28 cellular contexts compared by ENCODE assay signal in genomic region chr5:61549530-61549929, GRCh38.
"Had no signal": no experiment of that assay in that cellular context is flagged by ENCODE, and none has a peak within 500 bp of the region (broad histone marks: within the 10 kb centered on the region; RNA-seq: fewer than 3 reads in every experiment).

No MANE protein-coding gene starts in this region.

- H3K4me1 Mint-ChIP-seq: naive thymus-derived CD4-positive, alpha-beta T cell; stimulated activated effector memory CD8-positive, alpha-beta T cell treated with anti-CD3 and anti-CD28 coated beads, Interleukin-12 subunit alpha, Interleukin-12 subunit beta, amount 100 ng/mL, for 72 hours; stimulated activated naive B cell treated with anti-CD40 and anti-IgM and Interleukin-4, amounts not matched to agents 10 μg/mL and 1 μg/mL and 100 μg/mL, for 72 hours had no signal

- H3K4me1 ChIP-seq: neural progenitor cell, parathyroid adenoma, psoas muscle, right lobe of liver, tibial artery, transverse colon, upper lobe of right lung, uterus had no signal

- H3K27me3 Mint-ChIP-seq: naive thymus-derived CD4-positive, alpha-beta T cell; natural killer cell treated with Interleukin-12 subunit alpha and Interleukin-12 subunit beta and Interleukin-15 and Interleukin-18, amount 100 ng/mL, for 72 hours; progenitor cell of endocrine pancreas; stimulated activated naive B cell treated with anti-CD40 and anti-IgM and Interleukin-4, amounts not matched to agents 10 μg/mL and 1 μg/mL and 100 μg/mL, for 72 hours; stimulated activated naive CD8-positive, alpha-beta T cell treated with anti-CD3 and anti-CD28 coated beads, Interleukin-15, Interleukin-2, amounts not matched to agents 100 ng/mL and 50 ng/mL, for 24 hours; type B pancreatic cell had no signal

- H3K4me3 ChIP-seq: neural progenitor cell, ovary, psoas muscle, right lobe of liver, sigmoid colon, stomach, thoracic aorta, tibial artery, transverse colon, upper lobe of right lung, uterus had no signal

- H3K36me3 ChIP-seq: ovary, thoracic aorta, uterus had no signal

- H3K9ac ChIP-seq: neural progenitor cell, parathyroid adenoma had no signal

- ATAC-seq: naive thymus-derived CD4-positive, alpha-beta T cell; natural killer cell treated with Interleukin-12 subunit alpha and Interleukin-12 subunit beta and Interleukin-15 and Interleukin-18, amount 100 ng/mL, for 72 hours; psoas muscle; right cardiac atrium; right lobe of liver; stimulated activated effector memory CD8-positive, alpha-beta T cell treated with anti-CD3 and anti-CD28 coated beads, Interleukin-12 subunit alpha, Interleukin-12 subunit beta, amount 100 ng/mL, for 72 hours; stimulated activated naive B cell treated with anti-CD40 and anti-IgM and Interleukin-4, amounts not matched to agents 10 μg/mL and 1 μg/mL and 100 μg/mL, for 72 hours; upper lobe of right lung had no signal

- H3K27ac ChIP-seq: neural progenitor cell, ovary, parathyroid adenoma, psoas muscle, right lobe of liver, sigmoid colon, stomach, thoracic aorta, tibial artery, transverse colon, upper lobe of right lung, uterus had no signal

- H3K4me3 Mint-ChIP-seq: naive thymus-derived CD4-positive, alpha-beta T cell; natural killer cell treated with Interleukin-12 subunit alpha and Interleukin-12 subunit beta and Interleukin-15 and Interleukin-18, amount 100 ng/mL, for 72 hours; neural progenitor cell; stimulated activated effector memory CD8-positive, alpha-beta T cell treated with anti-CD3 and anti-CD28 coated beads, Interleukin-12 subunit alpha, Interleukin-12 subunit beta, amount 100 ng/mL, for 72 hours; stimulated activated naive B cell treated with anti-CD40 and anti-IgM and Interleukin-4, amounts not matched to agents 10 μg/mL and 1 μg/mL and 100 μg/mL, for 72 hours; stimulated activated naive CD8-positive, alpha-beta T cell treated with anti-CD3 and anti-CD28 coated beads, Interleukin-15, Interleukin-2, amounts not matched to agents 100 ng/mL and 50 ng/mL, for 24 hours; type B pancreatic cell had no signal

- H3K27me3 ChIP-seq: neural progenitor cell, ovary, right lobe of liver, sigmoid colon, stomach, tibial artery, transverse colon, upper lobe of right lung, uterus had no signal

- H3K27ac Mint-ChIP-seq: naive thymus-derived CD4-positive, alpha-beta T cell; natural killer cell treated with Interleukin-12 subunit alpha and Interleukin-12 subunit beta and Interleukin-15 and Interleukin-18, amount 100 ng/mL, for 72 hours; neural progenitor cell; stimulated activated effector memory CD8-positive, alpha-beta T cell treated with anti-CD3 and anti-CD28 coated beads, Interleukin-12 subunit alpha, Interleukin-12 subunit beta, amount 100 ng/mL, for 72 hours; stimulated activated naive B cell treated with anti-CD40 and anti-IgM and Interleukin-4, amounts not matched to agents 10 μg/mL and 1 μg/mL and 100 μg/mL, for 72 hours; stimulated activated naive CD8-positive, alpha-beta T cell treated with anti-CD3 and anti-CD28 coated beads, Interleukin-15, Interleukin-2, amounts not matched to agents 100 ng/mL and 50 ng/mL, for 24 hours; type B pancreatic cell had no signal

- H3K9me3 Mint-ChIP-seq: natural killer cell treated with Interleukin-12 subunit alpha and Interleukin-12 subunit beta and Interleukin-15 and Interleukin-18, amount 100 ng/mL, for 72 hours; stimulated activated effector memory CD8-positive, alpha-beta T cell treated with anti-CD3 and anti-CD28 coated beads, Interleukin-12 subunit alpha, Interleukin-12 subunit beta, amount 100 ng/mL, for 72 hours; type B pancreatic cell had no signal

- H3K9me3 ChIP-seq: ovary, psoas muscle, sigmoid colon, stomach, thoracic aorta, tibial artery, transverse colon, upper lobe of right lung, uterus had no signal

- DNase-seq: naive thymus-derived CD4-positive, alpha-beta T cell; occipital lobe; ovary; posterior cingulate gyrus; psoas muscle; right cardiac atrium; right lobe of liver; sigmoid colon; small intestine; stimulated activated CD4-positive, alpha-beta T cell treated with anti-CD3 and anti-CD28 coated beads, Interleukin-15, amount 100 ng/mL, for 24 hours; stimulated activated CD4-positive, alpha-beta T cell treated with anti-CD3 and anti-CD28 coated beads, Interleukin-2, amount 100 ng/mL, for 24 hours; stimulated activated CD4-positive, alpha-beta T cell treated with anti-CD3 and anti-CD28 coated beads, Interleukin-2, amount 100 ng/mL, for 48 hours; stimulated activated CD4-positive, alpha-beta T cell treated with anti-CD3 and anti-CD28 coated beads, Interleukin-4, amount 100 ng/mL, for 24 hours; stimulated activated naive B cell treated with anti-CD40 and anti-IgM and Interleukin-4, amounts not matched to agents 10 μg/mL and 1 μg/mL and 100 μg/mL, for 72 hours; stimulated activated naive CD4-positive, alpha-beta T cell treated with Interleukin-2 at 50 U/mL for 16 hours; stomach; tibial artery; transverse colon; upper lobe of right lung; uterus had no signal
